11 cellular contexts compared by ENCODE assay signal in genomic region chr3:72683068-72683467, GRCh38.
DNase-seq lines count a peak whose midpoint lies in the region; ATAC-seq and TF ChIP-seq lines count a peak whose summit lies in the region.
"Had no signal": no experiment of that assay in that cellular context is flagged by ENCODE, and none has a peak within 500 bp of the region (broad histone marks: within the 10 kb centered on the region; RNA-seq: fewer than 3 reads in every experiment).

No MANE protein-coding gene starts in this region.

- H3K4me1 Mint-ChIP-seq in memory B cell = peaks cover 7% of the 10 kb centered on the region

- no peaks in the 10 kb centered on the region for H3K9me3 Mint-ChIP-seq in memory B cell

- H3K27ac Mint-ChIP-seq in memory B cell = no peak overlapping the region

- H4K20me1 ChIP-seq in PC-9 (ENCODE audit: insufficient read depth) = no peaks in the 10 kb centered on the region

- BruUV-seq in PC-9 (replicated peaks; lab: Mats Ljungman, UMichigan) = no TSS peak

- H3K4me3 ChIP-seq in HEK293 (ENCODE audit: low read depth, low read length) (no peak overlapping the region), PC-9 (no peak overlapping the region)

- no peaks in the 10 kb centered on the region for H3K4me1 ChIP-seq in HEK293 (ENCODE audit: control insufficient read depth, insufficient read depth, low read length)
- H3K4me1 ChIP-seq in PC-9 (replicated peaks; ENCODE audit: insufficient read depth) = peaks cover 5% of the 10 kb centered on the region; the same call in 1 of the 2 replicates

- H3K79me2 ChIP-seq in PC-9 (ENCODE audit: low read depth) = no peaks in the 10 kb centered on the region

- TF ChIP-seq CTCF in HEK293 (tag by site-specific recombination; IDR thresholded peaks at IDR 0.05) (no peak), PC-9 (conservative IDR thresholded peaks at IDR 0.05) (no peak)

- CTCF ChIA-PET in HEK293 (lab: Yijun Ruan, JAX) = interaction anchor here (0.6 to 1.2 kb wide), 2 partner anchors 17 to 299 kb away, joined by 3 read pairs; no protein-coding TSS in a partner anchor
- CTCF ChIA-PET in PC-9 (lab: Charles Lee) = no interaction called here

- intact Hi-C loops in Right ventricle myocardium superior (cut with DNase I) (no loop called here), PC-9 (cut with micrococcal nuclease; ENCODE audit: unreplicated experiment) (no loop called here)

- H3K27ac ChIP-seq in HEK293 (ENCODE audit: extremely low read depth, low read depth, low read length) (no peak overlapping the region), PC-9 (no peak overlapping the region)

- H3K27me3 Mint-ChIP-seq in memory B cell = peaks cover 14% of the 10 kb centered on the region

- no peaks in the 10 kb centered on the region for H3K27me3 ChIP-seq in PC-9 (ENCODE audit: insufficient read depth, low read depth)

- H3K9me2 ChIP-seq in PC-9 (ENCODE audit: insufficient read depth) = no peaks in the 10 kb centered on the region

- H3K9me3 ChIP-seq in HEK293 (ENCODE audit: control insufficient read depth, insufficient read depth, low read depth, low read length) (no peaks in the 10 kb centered on the region), PC-9 (ENCODE audit: insufficient read depth, low read depth) (no peaks in the 10 kb centered on the region)

- H3K36me3 ChIP-seq in HEK293 (ENCODE audit: control insufficient read depth in 2 of 2, insufficient read depth in 1 of 2, low read length in 2 of 2) (no peaks in the 10 kb centered on the region), PC-9 (ENCODE audit: low read depth) (no peaks in the 10 kb centered on the region)

- POLR2A ChIA-PET in HEK293 (lab: Yijun Ruan, JAX) (no interaction called here), PC-9 (lab: Charles Lee; ENCODE audit: unreplicated experiment) (no interaction called here)

- ATAC-seq in GM18520 (IDR thresholded peaks at IDR 0.05; ENCODE audit: unreplicated experiment) (peak; percentile 57), memory B cell (ENCODE audit: low read depth) (peak; percentile 73), HG02571 (IDR thresholded peaks at IDR 0.05; ENCODE audit: unreplicated experiment) (no peak), Right ventricle myocardium superior (ENCODE audit: poor library complexity) (no peak)

- no peaks in the 10 kb centered on the region for H3K36me3 Mint-ChIP-seq in memory B cell

- no peak overlapping the region for H2AFZ ChIP-seq in PC-9

- H3K4me3 Mint-ChIP-seq in memory B cell = no peak overlapping the region

- no peaks in the 10 kb centered on the region for H3F3A ChIP-seq in PC-9 (ENCODE audit: insufficient read depth, low read depth)

- DNase-seq in NCI-H1105 treated with DMSO at 0.1 percent for 48 hours (lab: John Stamatoyannopoulos, UW) (peak; percentile 90), memory B cell (ENCODE audit: low spot score in 2 of 2) (no peak), Right ventricle myocardium superior (no peak), PC-9 (no peak), RKO (ENCODE audit: low spot score) (no peak)
- DNase-seq: Calu3; hypothalamus; stimulated activated naive CD4-positive, alpha-beta T cell treated with Interleukin-2 at 50 U/mL for 16 hours had no signal

- no peak overlapping the region for H3K4me2 ChIP-seq in PC-9

TF ChIP-seq in HEK293, 187 proteins besides CTCF, POLR2A, EP300 and RAD21:
- TF ChIP-seq SCRT1 (tag by site-specific recombination; IDR thresholded peaks at IDR 0.05; ENCODE audit: borderline replicate concordance) = no peak
- TF ChIP-seq, protein P1, sequence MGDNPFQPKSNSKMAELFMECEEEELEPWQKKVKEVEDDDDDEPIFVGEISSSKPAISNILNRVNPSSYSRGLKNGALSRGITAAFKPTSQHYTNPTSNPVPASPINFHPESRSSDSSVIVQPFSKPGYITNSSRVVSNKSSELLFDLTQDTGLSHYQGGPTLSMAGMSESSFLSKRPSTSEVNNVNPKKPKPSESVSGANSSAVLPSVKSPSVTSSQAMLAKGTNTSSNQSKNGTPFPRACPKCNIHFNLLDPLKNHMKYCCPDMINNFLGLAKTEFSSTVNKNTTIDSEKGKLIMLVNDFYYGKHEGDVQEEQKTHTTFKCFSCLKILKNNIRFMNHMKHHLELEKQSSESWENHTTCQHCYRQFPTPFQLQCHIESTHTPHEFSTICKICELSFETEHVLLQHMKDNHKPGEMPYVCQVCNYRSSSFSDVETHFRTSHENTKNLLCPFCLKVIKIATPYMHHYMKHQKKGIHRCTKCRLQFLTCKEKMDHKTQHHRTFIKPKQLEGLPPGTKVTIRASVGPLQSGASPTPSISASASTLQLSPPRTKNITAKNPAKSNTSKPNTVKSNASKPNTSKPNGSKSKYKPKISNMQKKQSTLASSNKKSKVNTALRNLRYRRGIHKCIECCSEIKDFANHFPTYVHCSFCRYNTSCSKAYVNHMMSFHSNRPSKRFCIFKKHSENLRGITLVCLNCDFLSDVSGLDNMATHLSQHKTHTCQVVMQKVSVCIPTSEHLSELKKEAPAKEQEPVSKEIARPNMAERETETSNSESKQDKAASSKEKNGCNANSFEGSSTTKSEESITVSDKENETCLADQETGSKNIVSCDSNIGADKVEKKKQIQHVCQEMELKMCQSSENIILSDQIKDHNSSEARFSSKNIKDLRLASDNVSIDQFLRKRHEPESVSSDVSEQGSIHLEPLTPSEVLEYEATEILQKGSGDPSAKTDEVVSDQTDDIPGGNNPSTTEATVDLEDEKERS (tag by site-specific recombination; IDR thresholded peaks at IDR 0.05) = no peak
- peak; percentile 63; the same call in 1 of the 2 replicates for TF ChIP-seq SP7 (tag by site-specific recombination; IDR thresholded peaks at IDR 0.05)
TF ChIP-seq in HEK293: peak in this region for 1.

Comparison
In these comparisons a context has a peak if more than half of its experiments do, and no peak if none do; other contexts are left out.
1. ATAC-seq: peak in GM18520 (single experiment) and memory B cell (single experiment); none in HG02571 (single experiment) and Right ventricle myocardium superior (single experiment).